In genomic region chr12:21899532-21899931, GRCh38 we compare ENCODE assay signal across 11 cellular contexts. TPM values are rescaled to one million over a fixed set of nuclear protein-coding genes. Genes with fewer than 3 reads are reported as not detected.
"Had no signal": no experiment of that assay in that cellular context is flagged by ENCODE, and none has a peak within 500 bp of the region (broad histone marks: within the 10 kb centered on the region; RNA-seq: fewer than 3 reads in every experiment).

No MANE protein-coding gene starts in this region.

RNA-seq across cellular contexts. Expression of gene ABCC9, which starts 41.7 kb away (rescaled TPM):
- total RNA-seq: activated B cell treated with CpG ODN at 0.5 μM for 24 hours; activated CD4-positive, alpha-beta memory T cell treated with anti-CD3 and anti-CD28 coated beads for 36 hours; activated CD4-positive, alpha-beta memory T cell treated with anti-CD3 and anti-CD28 coated beads, Interleukin-2, amount 10 ng/mL, durations not matched to agents 7 days and 5 days; activated CD4-positive, alpha-beta T cell treated with anti-CD3 and anti-CD28 coated beads for 36 hours; activated CD4-positive, alpha-beta T cell treated with anti-CD3 and anti-CD28 coated beads, Interleukin-2, amount 10 ng/mL, durations not matched to agents 24 days and 14 days; activated CD4-positive, alpha-beta T cell treated with anti-CD3 and anti-CD28 coated beads, Interleukin-2, amount 10 ng/mL, durations not matched to agents 7 days and 5 days; activated CD8-positive, alpha-beta memory T cell treated with anti-CD3 and anti-CD28 coated beads for 36 hours; activated CD8-positive, alpha-beta T cell treated with anti-CD3 and anti-CD28 coated beads for 36 hours; activated CD8-positive, alpha-beta T cell treated with anti-CD3 and anti-CD28 coated beads, Interleukin-2, amount 10 ng/mL, durations not matched to agents 7 days and 5 days; T-helper 1 cell treated with Interleukin-12 subunit alpha and Interleukin-12 subunit beta and Interleukin-4 antibody, amounts not matched to agents 30 ng/mL and 1 ng/mL, for 36 hours; T-helper 17 cell had no signal
